In genomic region chr5:10562202-10563131, GRCh38 we compare ENCODE assay signal across 9 cellular contexts.
DNase-seq lines count a peak whose midpoint lies in the region; ATAC-seq and TF ChIP-seq lines count a peak whose summit lies in the region.
"Had no signal": no experiment of that assay in that cellular context is flagged by ENCODE, and none has a peak within 500 bp of the region (broad histone marks: within the 10 kb centered on the region; RNA-seq: fewer than 3 reads in every experiment).

No MANE protein-coding gene starts in this region.

- no peak for DNase-seq in activated naive CD4-positive, alpha-beta T cell treated with anti-CD3 and anti-CD28 coated beads, Interleukin-2, amount 50 U/mL, for 16 hours
- no peak for DNase-seq in coronary artery (ENCODE audit: low spot score)
- no peak for DNase-seq in T-helper 9 cell

- ATAC-seq in HG03460 (IDR thresholded peaks at IDR 0.05; ENCODE audit: unreplicated experiment) (peak; percentile 16), HG03097 (IDR thresholded peaks at IDR 0.05; ENCODE audit: low FRiP score, unreplicated experiment) (no peak), HG03457 (IDR thresholded peaks at IDR 0.05; ENCODE audit: unreplicated experiment) (no peak)
- ATAC-seq in stimulated activated memory B cell treated with anti-CD40 and anti-IgM and Interleukin-4, amounts not matched to agents 10 μg/mL and 1 μg/mL and 100 μg/mL, for 72 hours = peak; percentile 74

- H3K36me3 Mint-ChIP-seq in activated naive CD4-positive, alpha-beta T cell treated with anti-CD3 and anti-CD28 coated beads, Interleukin-2, amount 50 U/mL, for 24 hours = no peaks in the 10 kb centered on the region
- H3K36me3 Mint-ChIP-seq in stimulated activated memory B cell treated with anti-CD40 and anti-IgM and Interleukin-4, amounts not matched to agents 10 μg/mL and 1 μg/mL and 100 μg/mL, for 72 hours = peaks cover 23% of the 10 kb centered on the region

- H3K27ac ChIP-seq in coronary artery = peak overlapping the region in 1 of 2 donors; percentile 73

- peaks cover 19% of the 10 kb centered on the region for H3K4me1 Mint-ChIP-seq in activated naive CD4-positive, alpha-beta T cell treated with anti-CD3 and anti-CD28 coated beads, Interleukin-2, amount 50 U/mL, for 24 hours
- peaks cover 75% of the 10 kb centered on the region for H3K4me1 Mint-ChIP-seq in stimulated activated memory B cell treated with anti-CD40 and anti-IgM and Interleukin-4, amounts not matched to agents 10 μg/mL and 1 μg/mL and 100 μg/mL, for 72 hours

- peak overlapping the region; percentile 47 for H3K4me3 Mint-ChIP-seq in activated naive CD4-positive, alpha-beta T cell treated with anti-CD3 and anti-CD28 coated beads, Interleukin-2, amount 50 U/mL, for 24 hours
- H3K4me3 Mint-ChIP-seq in stimulated activated memory B cell treated with anti-CD40 and anti-IgM and Interleukin-4, amounts not matched to agents 10 μg/mL and 1 μg/mL and 100 μg/mL, for 72 hours = peak overlapping the region; percentile 84

- no peak for TF ChIP-seq CTCF in coronary artery (IDR thresholded peaks at IDR 0.05)

- no peaks in the 10 kb centered on the region for H3K27me3 Mint-ChIP-seq in activated naive CD4-positive, alpha-beta T cell treated with anti-CD3 and anti-CD28 coated beads, Interleukin-2, amount 50 U/mL, for 24 hours
- no peaks in the 10 kb centered on the region for H3K27me3 Mint-ChIP-seq in stimulated activated memory B cell treated with anti-CD40 and anti-IgM and Interleukin-4, amounts not matched to agents 10 μg/mL and 1 μg/mL and 100 μg/mL, for 72 hours

- peak overlapping the region; percentile 80 for H3K4me3 ChIP-seq in coronary artery

- H3K27ac Mint-ChIP-seq in activated naive CD4-positive, alpha-beta T cell treated with anti-CD3 and anti-CD28 coated beads, Interleukin-2, amount 50 U/mL, for 24 hours = no peak overlapping the region
- peak overlapping the region; percentile 95 for H3K27ac Mint-ChIP-seq in stimulated activated memory B cell treated with anti-CD40 and anti-IgM and Interleukin-4, amounts not matched to agents 10 μg/mL and 1 μg/mL and 100 μg/mL, for 72 hours
- H3K27ac Mint-ChIP-seq: activated naive CD4-positive, alpha-beta T cell treated with anti-CD3 and anti-CD28 coated beads, Interleukin-2, amount 50 U/mL, for 72 hours had no signal

- H3K9me3 Mint-ChIP-seq in activated naive CD4-positive, alpha-beta T cell treated with anti-CD3 and anti-CD28 coated beads, Interleukin-2, amount 50 U/mL, for 24 hours = no peaks in the 10 kb centered on the region
- no peaks in the 10 kb centered on the region for H3K9me3 Mint-ChIP-seq in stimulated activated memory B cell treated with anti-CD40 and anti-IgM and Interleukin-4, amounts not matched to agents 10 μg/mL and 1 μg/mL and 100 μg/mL, for 72 hours
- H3K9me3 Mint-ChIP-seq: activated naive CD4-positive, alpha-beta T cell treated with anti-CD3 and anti-CD28 coated beads, Interleukin-2, amount 50 U/mL, for 72 hours had no signal

Comparison
In these comparisons a context has a peak if more than half of its experiments do, and no peak if none do; other contexts are left out.
1. ATAC-seq: peak in HG03460 (single experiment) and stimulated activated memory B cell treated with anti-CD40 and anti-IgM and Interleukin-4, amounts not matched to agents 10 μg/mL and 1 μg/mL and 100 μg/mL, for 72 hours (single experiment); none in HG03097 (single experiment) and HG03457 (single experiment).